ENCODE assay signal across 33 cellular contexts in genomic region chr3:182668541-182668940, GRCh38.
"Had no signal": no experiment of that assay in that cellular context is flagged by ENCODE, and none has a peak within 500 bp of the region (broad histone marks: within the 10 kb centered on the region; RNA-seq: fewer than 3 reads in every experiment).

No MANE protein-coding gene starts in this region.

- H3K4me1 ChIP-seq: body of pancreas, gastrocnemius medialis, heart left ventricle had no signal

- H3K36me3 ChIP-seq: gastrocnemius medialis, heart left ventricle, WERI-Rb-1 had no signal

- H3K4me3 Mint-ChIP-seq: activated B cell treated with CpG ODN at 0.5 μM for 24 hours; activated CD4-positive, alpha-beta memory T cell treated with anti-CD3 and anti-CD28 coated beads for 36 hours; activated CD8-positive, alpha-beta memory T cell treated with anti-CD3 and anti-CD28 coated beads, Interleukin-2, amount 10 ng/mL, durations not matched to agents 7 days and 5 days; activated CD8-positive, alpha-beta T cell treated with anti-CD3 and anti-CD28 coated beads, Interleukin-2, amount 10 ng/mL, durations not matched to agents 7 days and 5 days; activated naive CD4-positive, alpha-beta T cell treated with anti-CD3 and anti-CD28 coated beads, Interleukin-2, amount 10 ng/mL, durations not matched to agents 7 days and 5 days; activated naive CD8-positive, alpha-beta T cell treated with anti-CD3 and anti-CD28 coated beads, Interleukin-2, amount 10 ng/mL, durations not matched to agents 7 days and 5 days; activated T-helper 1 cell treated with anti-CD3 and anti-CD28 coated beads, Interleukin-12 subunit alpha, Interleukin-12 subunit beta, Interleukin-2, Interleukin-4 antibody, amounts not matched to agents 30 ng/mL and 10 ng/mL and 1 ng/mL, durations not matched to agents 14 hours and 24 hours and 36 hours; central memory CD8-positive, alpha-beta T cell; dendritic cell treated with granulocyte-macrophage colony-stimulating factor and Interleukin-4, amounts not matched to agents 40 ng/mL and 50 ng/mL, for 4 days; endodermal cell; T-helper 17 cell; T-helper 2 cell treated with Interferon-gamma antibody and Interleukin-4, amounts not matched to agents 5 μg/mL and 100 μg/mL, for 36 hours had no signal

- H3K4me1 Mint-ChIP-seq: activated B cell treated with CpG ODN at 0.5 μM for 24 hours; activated CD8-positive, alpha-beta memory T cell treated with anti-CD3 and anti-CD28 coated beads, Interleukin-2, amount 10 ng/mL, durations not matched to agents 7 days and 5 days; activated naive CD4-positive, alpha-beta T cell treated with anti-CD3 and anti-CD28 coated beads, Interleukin-2, amount 10 ng/mL, durations not matched to agents 7 days and 5 days; activated naive CD8-positive, alpha-beta T cell treated with anti-CD3 and anti-CD28 coated beads, Interleukin-2, amount 10 ng/mL, durations not matched to agents 7 days and 5 days; central memory CD8-positive, alpha-beta T cell; T-helper 17 cell had no signal

- H3K36me3 Mint-ChIP-seq: activated CD4-positive, alpha-beta memory T cell treated with anti-CD3 and anti-CD28 coated beads for 36 hours; activated CD8-positive, alpha-beta memory T cell treated with anti-CD3 and anti-CD28 coated beads, Interleukin-2, amount 10 ng/mL, durations not matched to agents 7 days and 5 days; activated naive CD4-positive, alpha-beta T cell treated with anti-CD3 and anti-CD28 coated beads, Interleukin-2, amount 10 ng/mL, durations not matched to agents 7 days and 5 days; activated naive CD4-positive, alpha-beta T cell treated with anti-CD3 and anti-CD28 coated beads, Interleukin-2, amount 50 U/mL, for 72 hours; activated naive CD8-positive, alpha-beta T cell treated with anti-CD3 and anti-CD28 coated beads, Interleukin-2, amount 10 ng/mL, durations not matched to agents 7 days and 5 days had no signal

- DNase-seq: activated B cell treated with CpG ODN at 0.5 μM for 24 hours; activated CD4-positive, alpha-beta memory T cell treated with anti-CD3 and anti-CD28 coated beads for 36 hours; activated CD4-positive, alpha-beta T cell treated with anti-CD3 and anti-CD28 coated beads for 48 hours; activated CD8-positive, alpha-beta memory T cell treated with anti-CD3 and anti-CD28 coated beads, Interleukin-2, amount 10 ng/mL, durations not matched to agents 7 days and 5 days; activated CD8-positive, alpha-beta memory T cell treated with anti-CD3 and anti-CD28 coated beads, Interleukin-2, amount 50 U/mL, for 4 hours; activated CD8-positive, alpha-beta T cell treated with anti-CD3 and anti-CD28 coated beads, Interleukin-2, amount 10 ng/mL, durations not matched to agents 7 days and 5 days; activated effector memory CD4-positive, alpha-beta T cell treated with anti-CD3 and anti-CD28 coated beads, Interleukin-2, amount 50 U/mL, for 16 hours; activated naive CD4-positive, alpha-beta T cell treated with anti-CD3 and anti-CD28 coated beads, Interleukin-2, amount 10 ng/mL, durations not matched to agents 7 days and 5 days; activated naive CD8-positive, alpha-beta T cell treated with anti-CD3 and anti-CD28 coated beads, Interleukin-2, amount 10 ng/mL, durations not matched to agents 7 days and 5 days; activated T-cell treated with anti-CD3 and anti-CD28 coated beads, Interleukin-2, amount 50 U/mL, for 1 hour; activated T-cell treated with anti-CD3 and anti-CD28 coated beads, Interleukin-2, amount 50 U/mL, for 48 hours; amygdala; aorta; body of pancreas; dorsolateral prefrontal cortex; effector memory CD4-positive, alpha-beta T cell; endodermal cell; foreskin fibroblast; gastrocnemius medialis; glutamatergic neuron; heart left ventricle; T-helper 1 cell; T-helper 17 cell; T1000; WERI-Rb-1 had no signal

- H3K27me3 ChIP-seq: body of pancreas had no signal

- H3K4me3 ChIP-seq: body of pancreas, coronary artery, dorsolateral prefrontal cortex, gastrocnemius medialis, heart left ventricle had no signal

- ATAC-seq: activated CD4-positive, CD25-positive, alpha-beta regulatory T cell treated with anti-CD3 and anti-CD28 coated beads, Interleukin-2, amount 50 U/mL, for 24 hours; activated CD8-positive, alpha-beta memory T cell treated with anti-CD3 and anti-CD28 coated beads, Interleukin-2, amount 10 ng/mL, durations not matched to agents 7 days and 5 days; activated CD8-positive, alpha-beta T cell treated with anti-CD3 and anti-CD28 coated beads, Interleukin-2, amount 10 ng/mL, durations not matched to agents 7 days and 5 days; activated naive CD4-positive, alpha-beta T cell treated with anti-CD3 and anti-CD28 coated beads, Interleukin-2, amount 50 U/mL, for 72 hours; body of pancreas; gastrocnemius medialis; heart left ventricle; T-helper 17 cell had no signal

- H3K27ac Mint-ChIP-seq: activated B cell treated with CpG ODN at 0.5 μM for 24 hours; activated CD4-positive, alpha-beta memory T cell treated with anti-CD3 and anti-CD28 coated beads for 36 hours; activated CD8-positive, alpha-beta memory T cell treated with anti-CD3 and anti-CD28 coated beads, Interleukin-2, amount 10 ng/mL, durations not matched to agents 7 days and 5 days; activated CD8-positive, alpha-beta T cell treated with anti-CD3 and anti-CD28 coated beads, Interleukin-2, amount 10 ng/mL, durations not matched to agents 7 days and 5 days; activated naive CD4-positive, alpha-beta T cell treated with anti-CD3 and anti-CD28 coated beads, Interleukin-2, amount 10 ng/mL, durations not matched to agents 7 days and 5 days; activated naive CD4-positive, alpha-beta T cell treated with anti-CD3 and anti-CD28 coated beads, Interleukin-2, amount 50 U/mL, for 72 hours; activated naive CD8-positive, alpha-beta T cell treated with anti-CD3 and anti-CD28 coated beads, Interleukin-2, amount 10 ng/mL, durations not matched to agents 7 days and 5 days; activated T-helper 1 cell treated with anti-CD3 and anti-CD28 coated beads, Interleukin-12 subunit alpha, Interleukin-12 subunit beta, Interleukin-2, Interleukin-4 antibody, amounts not matched to agents 30 ng/mL and 10 ng/mL and 1 ng/mL, durations not matched to agents 14 hours and 24 hours and 36 hours; activated T-helper 2 cell treated with anti-CD3 and anti-CD28 coated beads, Interferon-gamma antibody, Interleukin-2, Interleukin-4, amounts not matched to agents 10 μg/mL and 5 μg/mL and 100 μg/mL, durations not matched to agents 14 hours and 24 hours and 36 hours; dendritic cell treated with granulocyte-macrophage colony-stimulating factor and Interleukin-4, amounts not matched to agents 40 ng/mL and 50 ng/mL, for 4 days; endodermal cell; T-helper 17 cell; T-helper 2 cell treated with Interferon-gamma antibody and Interleukin-4, amounts not matched to agents 5 μg/mL and 100 μg/mL, for 36 hours had no signal

- H3K27ac ChIP-seq: body of pancreas, coronary artery, dorsolateral prefrontal cortex, gastrocnemius medialis, heart left ventricle, WERI-Rb-1 had no signal

- H3K9me3 ChIP-seq: body of pancreas, gastrocnemius medialis had no signal

- H3K9me3 Mint-ChIP-seq: activated B cell treated with CpG ODN at 0.5 μM for 24 hours; activated CD4-positive, alpha-beta memory T cell treated with anti-CD3 and anti-CD28 coated beads for 36 hours; activated naive CD4-positive, alpha-beta T cell treated with anti-CD3 and anti-CD28 coated beads, Interleukin-2, amount 10 ng/mL, durations not matched to agents 7 days and 5 days; activated naive CD4-positive, alpha-beta T cell treated with anti-CD3 and anti-CD28 coated beads, Interleukin-2, amount 50 U/mL, for 72 hours; activated naive CD8-positive, alpha-beta T cell treated with anti-CD3 and anti-CD28 coated beads, Interleukin-2, amount 10 ng/mL, durations not matched to agents 7 days and 5 days; activated T-helper 1 cell treated with anti-CD3 and anti-CD28 coated beads, Interleukin-12 subunit alpha, Interleukin-12 subunit beta, Interleukin-2, Interleukin-4 antibody, amounts not matched to agents 30 ng/mL and 10 ng/mL and 1 ng/mL, durations not matched to agents 14 hours and 24 hours and 36 hours; activated T-helper 2 cell treated with anti-CD3 and anti-CD28 coated beads, Interferon-gamma antibody, Interleukin-2, Interleukin-4, amounts not matched to agents 10 μg/mL and 5 μg/mL and 100 μg/mL, durations not matched to agents 14 hours and 24 hours and 36 hours; central memory CD8-positive, alpha-beta T cell; dendritic cell treated with granulocyte-macrophage colony-stimulating factor and Interleukin-4, amounts not matched to agents 40 ng/mL and 50 ng/mL, for 4 days; endodermal cell; T-helper 2 cell treated with Interferon-gamma antibody and Interleukin-4, amounts not matched to agents 5 μg/mL and 100 μg/mL, for 36 hours had no signal
